ENCODE assay signal across 18 cellular contexts in genomic region chr7:1672851-1673486, GRCh38. TPM values are rescaled to one million over a fixed set of nuclear protein-coding genes. Genes with fewer than 3 reads are reported as not detected.
DNase-seq lines count a peak whose midpoint lies in the region; ATAC-seq and TF ChIP-seq lines count a peak whose summit lies in the region.
"Had no signal": no experiment of that assay in that cellular context is flagged by ENCODE, and none has a peak within 500 bp of the region (broad histone marks: within the 10 kb centered on the region; RNA-seq: fewer than 3 reads in every experiment).

No MANE protein-coding gene starts in this region.

- H3K27me3 Mint-ChIP-seq in neural crest cell (ENCODE audit: low read depth), result peaks cover 29% of the 10 kb centered on the region

- H2AFZ ChIP-seq in PC-3 (ENCODE audit: low read length), result no peak overlapping the region
- no peak overlapping the region for H2AFZ ChIP-seq in smooth muscle cell (ENCODE audit: low read depth)

- no peak overlapping the region for H3K4me2 ChIP-seq in PC-3 (ENCODE audit: low read length)
- H3K4me2 ChIP-seq in smooth muscle cell, result no peak overlapping the region

- peak overlapping the region; percentile 65 for H3K4me3 Mint-ChIP-seq in neural crest cell
- H3K4me3 Mint-ChIP-seq: memory B cell had no signal

- no peak overlapping the region for H3K27ac Mint-ChIP-seq in neural crest cell (ENCODE audit: unreplicated experiment)
- H3K27ac Mint-ChIP-seq: memory B cell had no signal

- H3K9ac ChIP-seq in PC-3 (ENCODE audit: low read length), result no peak overlapping the region
- no peak overlapping the region for H3K9ac ChIP-seq in smooth muscle cell (ENCODE audit: low read depth)

- DNase-seq in cardiac septum (ENCODE audit: low spot score), result peak; percentile 44
- no peak for DNase-seq in left cardiac atrium
- DNase-seq in coronary artery (ENCODE audit: low spot score), result peak; percentile 56
- no peak for DNase-seq in neural crest cell (ENCODE audit: low read depth, low spot score)
- peak; percentile 38 for DNase-seq in ureter (ENCODE audit: low spot score)
- no peak for DNase-seq in PC-3
- DNase-seq in inferior parietal cortex (ENCODE audit: extremely low spot score), result no peak
- DNase-seq in smooth muscle cell (lab: John Stamatoyannopoulos, UW; ENCODE audit: unreplicated experiment), result no peak
- DNase-seq: amniotic stem cell, NCI-H1092, NCI-H1930, NCI-H345, OCI-M1, SHP77 treated with DMSO at 0.1 percent for 48 hours had no signal

- CTCF ChIA-PET in PC-3 (lab: Charles Lee), result no interaction called here

- no peaks in the 10 kb centered on the region for H3K9me3 Mint-ChIP-seq in neural crest cell
- H3K9me3 Mint-ChIP-seq: memory B cell had no signal

- no peak for TF ChIP-seq CTCF in coronary artery (IDR thresholded peaks at IDR 0.05)
- TF ChIP-seq CTCF in neural crest cell (conservative IDR thresholded peaks at IDR 0.05), result no peak
- no peak for TF ChIP-seq CTCF in PC-3 (conservative IDR thresholded peaks at IDR 0.05; ENCODE audit: low read depth, low read length)
- TF ChIP-seq CTCF in smooth muscle cell (IDR thresholded peaks at IDR 0.05; ENCODE audit: borderline replicate concordance, insufficient read depth, poor library complexity, severe bottlenecking), result no peak

- 90% methylated on average over 21 of the region's 23 CpGs for WGBS in smooth muscle cell (ENCODE audit: low lambda C conversion rate)

- no peaks in the 10 kb centered on the region for H3K36me3 Mint-ChIP-seq in neural crest cell (ENCODE audit: low read depth)
- H3K36me3 Mint-ChIP-seq: memory B cell had no signal

- H3K4me1 Mint-ChIP-seq in neural crest cell, result peaks cover 9% of the 10 kb centered on the region

- H3F3A ChIP-seq in PC-3 (ENCODE audit: low read length, unreplicated experiment), result no peaks in the 10 kb centered on the region
- H3F3A ChIP-seq in smooth muscle cell (ENCODE audit: low read depth), result peaks cover 7% of the 10 kb centered on the region

- no peaks in the 10 kb centered on the region for H3K9me2 ChIP-seq in PC-3 (replicated peaks; ENCODE audit: low read length)

- no peaks in the 10 kb centered on the region for H3K4me1 ChIP-seq in PC-3 (ENCODE audit: insufficient read depth, low read length)
- peaks cover 12% of the 10 kb centered on the region for H3K4me1 ChIP-seq in smooth muscle cell (ENCODE audit: low read depth)

- POLR2A ChIA-PET in PC-3 (lab: Charles Lee; ENCODE audit: unreplicated experiment), result no interaction called here

- H3K4me3 ChIP-seq in coronary artery (no peak overlapping the region), PC-3 (ENCODE audit: low read length) (no peak overlapping the region), smooth muscle cell (no peak overlapping the region)
- H3K4me3 ChIP-seq: ovary had no signal

- intact Hi-C loops in cardiac septum (cut with DNase I), result no loop called here
- intact Hi-C loops in left cardiac atrium (cut with DNase I), result no loop called here
- intact Hi-C loops in PC-3 (cut with micrococcal nuclease), result no loop called here

- H3K9me3 ChIP-seq in PC-3 (ENCODE audit: low read length) (no peaks in the 10 kb centered on the region), smooth muscle cell (replicated peaks; ENCODE audit: low read depth) (no peaks in the 10 kb centered on the region)
- H3K9me3 ChIP-seq: ovary had no signal

- H3K36me3 ChIP-seq in PC-3 (ENCODE audit: low read depth, low read length) (no peaks in the 10 kb centered on the region), smooth muscle cell (ENCODE audit: low read depth) (no peaks in the 10 kb centered on the region)
- H3K36me3 ChIP-seq: ovary had no signal

- H3K27ac ChIP-seq in coronary artery, result no peak overlapping the region
- no peak overlapping the region for H3K27ac ChIP-seq in PC-3 (ENCODE audit: low read length)
- no peak overlapping the region for H3K27ac ChIP-seq in smooth muscle cell (ENCODE audit: low read depth)
- H3K27ac ChIP-seq: C4-2B, ovary had no signal

- ATAC-seq in left cardiac atrium, result no peak
- ATAC-seq in PC-3, result no peak
- ATAC-seq: activated CD4-positive, CD25-positive, alpha-beta regulatory T cell treated with anti-CD3 and anti-CD28 coated beads, Interleukin-2, amount 50 U/mL, for 24 hours had no signal

- H3K27me3 ChIP-seq in PC-3 (ENCODE audit: low read length), result peaks cover 64% of the 10 kb centered on the region
- H3K27me3 ChIP-seq in smooth muscle cell (ENCODE audit: low read depth), result peaks cover 9% of the 10 kb centered on the region

- no peaks in the 10 kb centered on the region for H4K20me1 ChIP-seq in PC-3 (ENCODE audit: low read length)
- peaks cover 63% of the 10 kb centered on the region for H4K20me1 ChIP-seq in smooth muscle cell (ENCODE audit: low read depth)

- no TSS peak for BruUV-seq in PC-3 (replicated peaks; lab: Mats Ljungman, UMichigan)

- no peaks in the 10 kb centered on the region for H3K79me2 ChIP-seq in PC-3 (ENCODE audit: low read length)
- no peaks in the 10 kb centered on the region for H3K79me2 ChIP-seq in smooth muscle cell (ENCODE audit: low read depth)

RNA-seq across cellular contexts. Expression of gene ELFN1, which starts 2.9 kb away (rescaled TPM):
- total RNA-seq in cardiac septum (7.4 TPM), left cardiac atrium (1 to 10 TPM; 6.0 to 9.5 TPM), neural crest cell (8.5 and 9.4 TPM in 2 replicates), ureter (1.7 TPM), PC-3 (2014; rRNA removed) (0.69 and 0.75 TPM in 2 replicates), smooth muscle cell (4.2 and 6.4 TPM in 2 replicates)
- polyA plus RNA-seq in smooth muscle cell, result 4.5 and 6.2 TPM in 2 replicates

Comparison
In these comparisons a context has a peak if more than half of its experiments do, and no peak if none do; other contexts are left out.
1. DNase-seq: peak in cardiac septum (single experiment), coronary artery (single experiment) and ureter (single experiment); none in left cardiac atrium (single experiment), neural crest cell (single experiment), PC-3 (single experiment), inferior parietal cortex (single experiment) and smooth muscle cell (single experiment).